9 cellular contexts compared by ENCODE assay signal in the genomic region with DNA sequence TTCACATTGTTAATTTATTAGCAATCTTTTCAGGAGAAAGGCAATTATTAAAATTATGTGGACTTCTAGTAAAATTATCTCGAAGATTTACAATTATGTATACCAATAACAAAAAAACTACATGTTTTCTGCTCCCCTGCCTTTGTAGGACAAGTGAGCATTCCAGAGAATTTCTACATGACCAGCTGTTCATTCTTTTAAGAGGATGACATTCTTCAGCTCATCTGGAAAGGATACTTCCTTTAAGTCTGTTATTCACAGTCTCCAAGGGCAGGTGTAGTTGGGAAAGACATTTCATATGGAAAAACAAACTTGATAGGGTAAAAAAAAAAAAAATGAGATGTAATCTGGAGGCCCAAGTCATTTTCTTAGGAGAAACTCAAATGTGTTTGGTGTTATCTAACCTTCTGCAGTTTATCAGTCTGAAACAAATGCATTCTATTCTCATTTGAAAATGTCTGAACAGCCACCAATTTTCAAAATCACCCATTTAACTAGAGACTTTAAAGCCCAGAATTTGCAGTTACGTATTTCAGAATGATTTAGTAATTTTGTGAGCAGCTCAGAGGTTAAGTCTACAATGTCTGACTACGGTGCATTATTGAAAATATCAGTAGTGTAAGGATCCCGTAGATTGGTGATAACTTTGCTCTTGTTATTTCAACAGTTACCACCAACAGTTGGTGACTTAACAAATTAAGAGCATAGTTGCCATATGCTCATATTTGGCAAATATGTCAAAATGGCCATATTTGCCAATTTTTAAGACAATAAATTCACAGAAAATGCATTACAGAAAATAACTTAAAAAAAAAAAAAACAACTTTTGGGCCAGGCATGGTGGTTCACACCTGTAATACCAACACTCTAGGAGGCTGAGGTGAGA. TPM values are rescaled to one million over a fixed set of nuclear protein-coding genes. Genes with fewer than 3 reads are reported as not detected.
DNase-seq lines count a peak whose midpoint lies in the region; ATAC-seq, FAIRE-seq and TF ChIP-seq lines count a peak whose summit lies in the region.
"Had no signal": no experiment of that assay in that cellular context is flagged by ENCODE, and none has a peak within 500 bp of the region (broad histone marks: within the 10 kb centered on the region; RNA-seq: fewer than 3 reads in every experiment).

No MANE protein-coding gene starts in this region.

- no peaks in the 10 kb centered on the region for H3K9me1 ChIP-seq in keratinocyte (ENCODE audit: control insufficient read depth, extremely low read depth, insufficient read depth, low read length)

- no peak overlapping the region for H2AFZ ChIP-seq in keratinocyte (ENCODE audit: control insufficient read depth, low read length)

- no peaks in the 10 kb centered on the region for H3K9me3 Mint-ChIP-seq in activated CD4-positive, alpha-beta T cell treated with anti-CD3 and anti-CD28 coated beads, Interleukin-2, amount 10 ng/mL, durations not matched to agents 24 days and 14 days
- H3K9me3 Mint-ChIP-seq: central memory CD8-positive, alpha-beta T cell had no signal

- peaks cover 2% of the 10 kb centered on the region for H3K27me3 Mint-ChIP-seq in activated CD4-positive, alpha-beta T cell treated with anti-CD3 and anti-CD28 coated beads, Interleukin-2, amount 10 ng/mL, durations not matched to agents 24 days and 14 days
- H3K27me3 Mint-ChIP-seq: central memory CD8-positive, alpha-beta T cell had no signal

- peak overlapping the region; percentile 95 for H3K4me3 ChIP-seq in adipocyte (ENCODE audit: low read length)
- H3K4me3 ChIP-seq in keratinocyte (ENCODE audit: control insufficient read depth in 2 of 3, extremely low read depth in 1 of 3, insufficient read depth in 2 of 3, low read depth in 1 of 3, low read length in 3 of 3), result peak overlapping the region; percentile 62 to 98 (median 72)
- peak overlapping the region; percentile 87 to 96 for H3K4me3 ChIP-seq in stomach smooth muscle (ENCODE audit: low read length in 2 of 2)

- peaks cover 9% of the 10 kb centered on the region for H4K20me1 ChIP-seq in keratinocyte (ENCODE audit: control insufficient read depth, extremely low read depth, insufficient read depth, low read length)

- dilution Hi-C loops in keratinocyte (cut with MboI; ENCODE audit: extremely low pct_ligation_motif_present, low sequenced_read_pairs), result no loop called here

- no peak for TF ChIP-seq CTCF in keratinocyte (optimal IDR thresholded peaks at IDR 0.05 in 1 of 3, IDR thresholded peaks at IDR 0.05 in 1 of 3, conservative IDR thresholded peaks at IDR 0.05 in 1 of 3; ENCODE audit: extremely low read depth in 1 of 3, insufficient read depth in 2 of 3, low read length in 3 of 3)

- peaks cover 43% of the 10 kb centered on the region for H3K79me2 ChIP-seq in keratinocyte (ENCODE audit: control insufficient read depth, insufficient read depth, low read length)

- H3K36me3 Mint-ChIP-seq in activated CD4-positive, alpha-beta T cell treated with anti-CD3 and anti-CD28 coated beads, Interleukin-2, amount 10 ng/mL, durations not matched to agents 24 days and 14 days (ENCODE audit: low read depth), result peaks cover 34% of the 10 kb centered on the region

- DNase-seq in activated CD4-positive, alpha-beta T cell treated with anti-CD3 and anti-CD28 coated beads, Interleukin-2, amount 10 ng/mL, durations not matched to agents 24 days and 14 days, result no peak
- no peak for DNase-seq in activated CD4-positive, alpha-beta T cell treated with anti-CD3 and anti-CD28 coated beads, Interleukin-2, amount 50 U/mL, for 4 hours
- DNase-seq in adipocyte (ENCODE audit: low read depth), result peak; percentile 59
- no peak for DNase-seq in keratinocyte (ENCODE audit: low read depth, low spot score)
- no peak for DNase-seq in MV-4-11 (lab: John Stamatoyannopoulos, UW)

- peak overlapping the region; percentile 82 for H3K27ac ChIP-seq in keratinocyte (ENCODE audit: control insufficient read depth, insufficient read depth, low read length)
- H3K27ac ChIP-seq in stomach smooth muscle (ENCODE audit: low read length), result peak overlapping the region; percentile 89

- peak overlapping the region; percentile 96 for H3K9ac ChIP-seq in adipocyte (ENCODE audit: low read length)
- H3K9ac ChIP-seq in keratinocyte (ENCODE audit: control insufficient read depth, extremely low read depth, insufficient read depth, low read length), result peak overlapping the region; percentile 95
- H3K9ac ChIP-seq in stomach smooth muscle (ENCODE audit: low read length in 2 of 2), result peak overlapping the region in 1 of 2 donors; percentile 91

- H3K4me3 Mint-ChIP-seq in activated CD4-positive, alpha-beta T cell treated with anti-CD3 and anti-CD28 coated beads, Interleukin-2, amount 10 ng/mL, durations not matched to agents 24 days and 14 days, result peak overlapping the region; percentile 99

- H3K9me3 ChIP-seq in adipocyte (ENCODE audit: control insufficient read depth, low read length) (no peaks in the 10 kb centered on the region), keratinocyte (ENCODE audit: control insufficient read depth, low read depth, low read length) (no peaks in the 10 kb centered on the region), stomach smooth muscle (ENCODE audit: control insufficient read depth in 2 of 2, low read length in 2 of 2) (no peaks in the 10 kb centered on the region)

- ATAC-seq in GM21515 (IDR thresholded peaks at IDR 0.05; ENCODE audit: unreplicated experiment) (no peak), HG02571 (IDR thresholded peaks at IDR 0.05; ENCODE audit: unreplicated experiment) (no peak)

- H3K27me3 ChIP-seq in adipocyte (replicated peaks; ENCODE audit: control insufficient read depth, insufficient read depth, low read length) (no peaks in the 10 kb centered on the region), keratinocyte (ENCODE audit: control insufficient read depth, extremely low read depth, insufficient read depth, low read length) (no peaks in the 10 kb centered on the region), stomach smooth muscle (ENCODE audit: control insufficient read depth in 1 of 2, insufficient read depth in 2 of 2, low read length in 2 of 2) (no peaks in the 10 kb centered on the region)

- intact Hi-C loops in activated CD4-positive, alpha-beta T cell treated with anti-CD3 and anti-CD28 coated beads, Interleukin-2, amount 10 ng/mL, durations not matched to agents 24 days and 14 days (cut with micrococcal nuclease), result loop anchor here (5.0 kb wide), 4 partner anchors 296 to 641 kb away; partner anchors contain the start of genes BBS10 and GLIPR1L2

- peak overlapping the region; percentile 85 for H3K4me2 ChIP-seq in keratinocyte (ENCODE audit: control insufficient read depth, extremely low read depth, insufficient read depth, low read depth, low read length)

- H3K4me1 Mint-ChIP-seq in activated CD4-positive, alpha-beta T cell treated with anti-CD3 and anti-CD28 coated beads, Interleukin-2, amount 10 ng/mL, durations not matched to agents 24 days and 14 days, result peaks cover 35% of the 10 kb centered on the region

- H3K27ac Mint-ChIP-seq in activated CD4-positive, alpha-beta T cell treated with anti-CD3 and anti-CD28 coated beads, Interleukin-2, amount 10 ng/mL, durations not matched to agents 24 days and 14 days, result peak overlapping the region; percentile 99

- peaks cover 38% of the 10 kb centered on the region for H3K4me1 ChIP-seq in adipocyte (ENCODE audit: control insufficient read depth, insufficient read depth, low read length)
- peaks cover 15% of the 10 kb centered on the region for H3K4me1 ChIP-seq in keratinocyte (ENCODE audit: control insufficient read depth, extremely low read depth, insufficient read depth, low read length)
- peaks cover 7% of the 10 kb centered on the region for H3K4me1 ChIP-seq in stomach smooth muscle (ENCODE audit: control insufficient read depth, insufficient read depth, low read length)

- H3K36me3 ChIP-seq in adipocyte (ENCODE audit: control insufficient read depth, insufficient read depth, low read length, severe bottlenecking) (no peaks in the 10 kb centered on the region), keratinocyte (ENCODE audit: control insufficient read depth in 2 of 2, extremely low read depth in 1 of 2, insufficient read depth in 2 of 2, low read length in 2 of 2) (peaks cover 4 to 22% of the 10 kb centered on the region in 2 experiments), stomach smooth muscle (ENCODE audit: control insufficient read depth in 2 of 2, insufficient read depth in 2 of 2, low read length in 2 of 2) (no peaks in the 10 kb centered on the region)

- no peak for FAIRE-seq in keratinocyte (lab: Jason Lieb, UNC)

RNA-seq across cellular contexts. Expression of gene PHLDA1, which starts 1.8 kb away (rescaled TPM):
- total RNA-seq in activated CD4-positive, alpha-beta T cell treated with anti-CD3 and anti-CD28 coated beads, Interleukin-2, amount 10 ng/mL, durations not matched to agents 24 days and 14 days, result 59.6 and 60.7 TPM in 2 replicates
- polyA plus RNA-seq in keratinocyte, result 107 to 144 TPM (median 118 TPM) in 3 replicates
- 49.0 TPM for polyA plus RNA-seq in keratinocyte (2011; ENCODE audit: low read depth)
- polyA plus RNA-seq in keratinocyte (2011; cell fraction: cytosol; rRNA removed), result 87.1 and 90.4 TPM in 2 replicates
- polyA plus RNA-seq in keratinocyte (2011; cell fraction: nucleus; rRNA removed), result 128 and 137 TPM in 2 replicates
- polyA plus RNA-seq in keratinocyte (2012; ENCODE audit: low replicate concordance), result 113 and 158 TPM in 2 replicates
- polyA minus RNA-seq in keratinocyte, result 52.6 to 84.2 TPM (median 78.2 TPM) in 3 replicates
- 201 TPM for polyA minus RNA-seq in keratinocyte (2011; cell fraction: cytosol; rRNA and poly(A)+ RNA removed)
- polyA minus RNA-seq in keratinocyte (2011; cell fraction: nucleus; rRNA and poly(A)+ RNA removed), result 108 and 134 TPM in 2 replicates

RNA-seq across cellular contexts. Expression of gene NAP1L1, which starts 51.1 kb away (rescaled TPM):
- 652 and 689 TPM in 2 replicates for total RNA-seq in activated CD4-positive, alpha-beta T cell treated with anti-CD3 and anti-CD28 coated beads, Interleukin-2, amount 10 ng/mL, durations not matched to agents 24 days and 14 days
- polyA plus RNA-seq in keratinocyte, result 161 to 384 TPM (median 345 TPM) in 3 replicates
- polyA plus RNA-seq in keratinocyte (2011; ENCODE audit: low read depth), result 1,011 TPM
- polyA plus RNA-seq in keratinocyte (2011; cell fraction: cytosol; rRNA removed), result 227 and 300 TPM in 2 replicates
- polyA plus RNA-seq in keratinocyte (2011; cell fraction: nucleus; rRNA removed), result 112 and 187 TPM in 2 replicates
- 344 and 391 TPM in 2 replicates for polyA plus RNA-seq in keratinocyte (2012; ENCODE audit: low replicate concordance)
- 9.8 to 110 TPM (median 43.1 TPM) in 3 replicates for polyA minus RNA-seq in keratinocyte
- 136 TPM for polyA minus RNA-seq in keratinocyte (2011; cell fraction: cytosol; rRNA and poly(A)+ RNA removed)
- polyA minus RNA-seq in keratinocyte (2011; cell fraction: nucleus; rRNA and poly(A)+ RNA removed), result 47.4 and 71.4 TPM in 2 replicates
